In genomic region chr4:77156912-77157858, GRCh38 we compare ENCODE assay signal across 8 cellular contexts. TPM values are rescaled to one million over a fixed set of nuclear protein-coding genes. Genes with fewer than 3 reads are reported as not detected.
A peak's percentile ranks its signal among the peaks of the same experiment; 100 is the strongest.
DNase-seq lines count a peak whose midpoint lies in the region; ATAC-seq, FAIRE-seq and TF ChIP-seq lines count a peak whose summit lies in the region.

CCNG2 (plus strand) TSS chr4:77157207; CDS start chr4:77158533, 1,326 bp downstream.

- BruUV-seq in endothelial cell of umbilical vein (replicated peaks; lab: Mats Ljungman, UMichigan), result no TSS peak

- peak within 1 kb of the TSS; percentile 75 to 98 (median 80) for H3K4me3 ChIP-seq in endothelial cell of umbilical vein (replicated peaks in 1 of 3; ENCODE audit: insufficient read depth in 1 of 3, low read depth in 1 of 3, low read length in 3 of 3)
- peak within 1 kb of the TSS; percentile 77 to 82 for H3K4me3 ChIP-seq in mucosa of rectum (ENCODE audit: low read length in 2 of 2)

- no peak for FAIRE-seq in endothelial cell of umbilical vein (lab: Jason Lieb, UNC)

- dilution Hi-C loops in endothelial cell of umbilical vein (cut with MboI; ENCODE audit: extremely low pct_ligation_motif_present, low sequenced_read_pairs), result no loop called here

- H3K4me1 ChIP-seq in endothelial cell of umbilical vein (ENCODE audit: control insufficient read depth, extremely low read depth, insufficient read depth, low read length), result peaks cover 15% of the 10 kb centered on the region
- H3K4me1 ChIP-seq in mucosa of rectum (ENCODE audit: control insufficient read depth in 2 of 2, insufficient read depth in 2 of 2, low read length in 2 of 2), result peaks cover 10 to 12% of the 10 kb centered on the region in 2 donors

- H3K9ac ChIP-seq in endothelial cell of umbilical vein (replicated peaks; ENCODE audit: extremely low read depth, insufficient read depth, low read length) (peak within 1 kb of the TSS; percentile 85), mucosa of rectum (ENCODE audit: low read depth in 1 of 2, low read length in 2 of 2) (peak within 1 kb of the TSS; percentile 89 to 97)

- peak; percentile 9 for ATAC-seq in GM19351 (IDR thresholded peaks at IDR 0.05; ENCODE audit: unreplicated experiment)
- ATAC-seq in HG03520 (IDR thresholded peaks at IDR 0.05; ENCODE audit: unreplicated experiment), result peak; percentile 11

- POLR2A ChIA-PET in endothelial cell of umbilical vein (lab: Charles Lee), result interaction anchor here (0.5 to 1.5 kb wide), 6 partner anchors 57 to 643 kb away, joined by 3 to 8 read pairs (median 3); partner anchors contain the start of gene CCNI

- peak; percentile 76 for TF ChIP-seq POLR2A in endothelial cell of umbilical vein (IDR thresholded peaks at IDR 0.05; ENCODE audit: low read depth, low read length)

- peak within 1 kb of the TSS; percentile 96 for H3K4me2 ChIP-seq in endothelial cell of umbilical vein (ENCODE audit: insufficient read depth, low read length)

- no peaks in the 10 kb centered on the region for H4K20me1 ChIP-seq in endothelial cell of umbilical vein (replicated peaks; ENCODE audit: control insufficient read depth, extremely low read depth, insufficient read depth, low read length)

- intact Hi-C loops in endothelial cell of umbilical vein (cut with micrococcal nuclease), result loop anchor here (1.0 to 2.0 kb wide), 5 partner anchors 62 to 206 kb away; no protein-coding TSS in a partner anchor

- H2AFZ ChIP-seq in endothelial cell of umbilical vein (ENCODE audit: low read depth, low read length), result peak within 1 kb of the TSS; percentile 90

- TF ChIP-seq CTCF in endothelial cell of umbilical vein (IDR thresholded peaks at IDR 0.05; ENCODE audit: extremely low read depth in 1 of 2, insufficient read depth in 1 of 2, low read depth in 1 of 2, low read length in 2 of 2), result no peak

- no peaks in the 10 kb centered on the region for H3K9me1 ChIP-seq in endothelial cell of umbilical vein (replicated peaks; ENCODE audit: control insufficient read depth, extremely low read depth, insufficient read depth, low read length)

- no peaks in the 10 kb centered on the region for H3K79me2 ChIP-seq in endothelial cell of umbilical vein (ENCODE audit: control insufficient read depth, insufficient read depth, low read length)

- peak within 1 kb of the TSS; percentile 86 for H3K27ac ChIP-seq in endothelial cell of umbilical vein (ENCODE audit: insufficient read depth, low read depth, low read length)
- H3K27ac ChIP-seq in mucosa of rectum (ENCODE audit: low read depth in 2 of 2, low read length in 2 of 2), result peak within 1 kb of the TSS; percentile 95 to 97

- H3K36me3 ChIP-seq in endothelial cell of umbilical vein (ENCODE audit: control insufficient read depth in 2 of 2, extremely low read depth in 1 of 2, insufficient read depth in 2 of 2, low read length in 2 of 2) (peaks cover 3 to 7% of the 10 kb centered on the region in 2 experiments), mucosa of rectum (ENCODE audit: control insufficient read depth in 2 of 2, insufficient read depth in 2 of 2, low read length in 2 of 2) (peaks cover 10 to 18% of the 10 kb centered on the region in 2 donors)

- H3K9me3 ChIP-seq in endothelial cell of umbilical vein (replicated peaks; ENCODE audit: control insufficient read depth, insufficient read depth, low read length) (no peaks in the 10 kb centered on the region), mucosa of rectum (ENCODE audit: control insufficient read depth in 2 of 2, low read length in 2 of 2) (no peaks in the 10 kb centered on the region)

- H3K27me3 ChIP-seq in endothelial cell of umbilical vein (ENCODE audit: control insufficient read depth in 2 of 2, insufficient read depth in 2 of 2, low read length in 2 of 2), result peaks cover 16 to 20% of the 10 kb centered on the region in 2 experiments
- H3K27me3 ChIP-seq in mucosa of rectum (ENCODE audit: control insufficient read depth in 2 of 2, insufficient read depth in 2 of 2, low read length in 2 of 2), result no peaks in the 10 kb centered on the region

- DNase-seq in AML-193 (lab: John Stamatoyannopoulos, UW) (peak; percentile 85 to 87), NOMO-1 (lab: John Stamatoyannopoulos, UW; ENCODE audit: unreplicated experiment in 2 of 2) (peak; percentile 82 to 94), endothelial cell of umbilical vein (ENCODE audit: low read depth, low spot score) (no peak)
- DNase-seq in activated CD8-positive, alpha-beta memory T cell treated with anti-CD3 and anti-CD28 coated beads, Interleukin-2, amount 50 U/mL, for 4 hours, result peak; percentile 86
- peak; percentile 69 for DNase-seq in stimulated activated CD8-positive, alpha-beta memory T cell treated with anti-CD3 and anti-CD28 coated beads, Interleukin-4, amount 100 ng/mL, for 24 hours (ENCODE audit: low read depth)

- CTCF ChIA-PET in endothelial cell of umbilical vein (lab: Charles Lee), result interaction anchor here (0.7 to 7.0 kb wide), 7 partner anchors 46 to 111 kb away, joined by 3 to 63 read pairs (median 6); no protein-coding TSS in a partner anchor

TF ChIP-seq in endothelial cell of umbilical vein, 7 proteins besides CTCF, POLR2A, EP300 and RAD21:
- TF ChIP-seq POLR2AphosphoS5 (IDR thresholded peaks at IDR 0.05; ENCODE audit: insufficient read depth, low read depth, low read length) (peak; percentile 68), EZH2 (IDR thresholded peaks at IDR 0.05; ENCODE audit: borderline replicate concordance, low read depth, low read length, severe bottlenecking) (no peak), MAX (IDR thresholded peaks at IDR 0.05; ENCODE audit: insufficient read depth, insufficient read length) (peak; percentile 69)

RNA-seq across cellular contexts. Expression of gene CCNG2, which starts in this region (rescaled TPM):
- total RNA-seq in endothelial cell of umbilical vein, result 28.3 and 31.9 TPM in 2 replicates
- 4.9 and 7.9 TPM in 2 replicates for polyA plus RNA-seq in endothelial cell of umbilical vein
- 9.1 and 11.4 TPM in 2 replicates for polyA plus RNA-seq in endothelial cell of umbilical vein (2011; cell fraction: cytosol; rRNA removed)
- polyA plus RNA-seq in endothelial cell of umbilical vein (2011; cell fraction: nucleus; rRNA removed), result 22.4 and 24.8 TPM in 2 replicates
- 21.0 and 23.7 TPM in 2 replicates for polyA plus RNA-seq in endothelial cell of umbilical vein (2012)
- 10.5 and 11.1 TPM in 2 replicates for polyA minus RNA-seq in endothelial cell of umbilical vein
- polyA minus RNA-seq in endothelial cell of umbilical vein (2011; cell fraction: cytosol; rRNA and poly(A)+ RNA removed), result 6.8 TPM
- polyA minus RNA-seq in endothelial cell of umbilical vein (2011; cell fraction: nucleus; rRNA and poly(A)+ RNA removed), result 15.0 and 21.4 TPM in 2 replicates
